Comparison of ENCODE assay signal across 8 cellular contexts in genomic region chr11:124672531-124673215, GRCh38. TPM values are rescaled to one million over a fixed set of nuclear protein-coding genes. Genes with fewer than 3 reads are reported as not detected.
DNase-seq lines count a peak whose midpoint lies in the region; ATAC-seq and TF ChIP-seq lines count a peak whose summit lies in the region.

No MANE protein-coding gene starts in this region.

- peak overlapping the region; percentile 78 for H3K4me3 ChIP-seq in H7 (ENCODE audit: insufficient read depth, low read depth, low read length)
- H3K4me3 ChIP-seq in heart right ventricle = peak overlapping the region; percentile 65 to 86 (median 70)
- peak overlapping the region; percentile 51 to 74 (median 60) for H3K4me3 ChIP-seq in skin epidermis

- no peak for TF ChIP-seq CTCF in VCaP (conservative IDR thresholded peaks at IDR 0.05)
- no peak for TF ChIP-seq CTCF in heart right ventricle (IDR thresholded peaks at IDR 0.05)

- H3K36me3 ChIP-seq in H7 (replicated peaks; ENCODE audit: control insufficient read depth, insufficient read depth, low read length) (no peaks in the 10 kb centered on the region), heart right ventricle (peaks cover 0 to 12% (median 0%) of the 10 kb centered on the region in 9 donors)

- ATAC-seq in heart right ventricle (peak in 1 of 8 donors; percentile 3), GM18907 (IDR thresholded peaks at IDR 0.05; ENCODE audit: unreplicated experiment) (no peak)

- H3K9me3 ChIP-seq in heart right ventricle = no peaks in the 10 kb centered on the region

- no peak for DNase-seq in H7
- DNase-seq in heart right ventricle = no peak
- DNase-seq in SW480 (ENCODE audit: low spot score) = no peak
- DNase-seq in activated CD4-positive, alpha-beta T cell treated with anti-CD3 and anti-CD28 coated beads for 1 hour = no peak
- DNase-seq in HK-2 (ENCODE audit: unreplicated experiment) = no peak

- intact Hi-C loops in heart right ventricle (cut with DNase I) = loop anchor here in 8 of 10 donors (2.0 to 5.0 kb wide), 4 partner anchors 70 to 92 kb away; partner anchors contain the start of gene ESAM (in 5 of the 8)

- peaks cover 3 to 44% (median 27%) of the 10 kb centered on the region in 9 donors for H3K4me1 ChIP-seq in heart right ventricle

- H3K27ac ChIP-seq in VCaP (peak overlapping the region; percentile 67), heart right ventricle (peak overlapping the region; percentile 61 to 97 (median 89)), skin epidermis (peak overlapping the region; percentile 68 to 97 (median 85))

- H3K27me3 ChIP-seq in H7 (ENCODE audit: control insufficient read depth, insufficient read depth, low read length) (peaks cover 20% of the 10 kb centered on the region), heart right ventricle (no peaks in the 10 kb centered on the region)

- 58 to 60% methylated on average over 7 of the region's 7 CpGs for WGBS in heart right ventricle, 2 donors

RNA-seq across cellular contexts. Expression of gene SIAE, which starts 0.9 kb away (rescaled TPM):
- 1.6 and 2.6 TPM in 2 replicates for total RNA-seq in H7 (2014; rRNA removed; shearing (Covaris generic))
- 10 to 100 TPM; 67.0 to 92.9 (median 74.3) TPM for total RNA-seq in heart right ventricle
- 10 to 100 TPM; 17.9 to 78.0 TPM for polyA plus RNA-seq in heart right ventricle

RNA-seq across cellular contexts. Expression of gene SPA17, which starts 1.0 kb away (rescaled TPM):
- 9.6 and 9.8 TPM in 2 replicates for total RNA-seq in H7 (2014; rRNA removed; shearing (Covaris generic))
- total RNA-seq in heart right ventricle = 1 to 10 TPM in 9 of 10 donors, under 1 TPM in 1; 0.62 to 4.9 (median 2.0) TPM
- polyA plus RNA-seq in heart right ventricle = 1 to 10 TPM; 4.4 to 4.8 TPM

RNA-seq across cellular contexts. Expression of gene TBRG1, which starts 50.0 kb away (rescaled TPM):
- 21.1 and 26.2 TPM in 2 replicates for total RNA-seq in H7 (2014; rRNA removed; shearing (Covaris generic))
- total RNA-seq in heart right ventricle = 10 to 100 TPM; 16.4 to 21.5 (median 19.2) TPM
- polyA plus RNA-seq in heart right ventricle = 10 to 100 TPM; 19.1 to 19.2 TPM

Comparison
In these comparisons a context has a peak if more than half of its experiments do, and no peak if none do; other contexts are left out.
1. RNA of gene SIAE, which starts 0.9 kb away (total RNA-seq): 67.0 to 92.9 TPM in heart right ventricle; 1.6 to 2.6 TPM in H7; every median in the first group is over 10 times any median in the second.
2. Peak in every context shown above with its lines, with median percentiles within 50 percentile points of each other: H3K4me3 ChIP-seq and H3K27ac ChIP-seq.